7 cellular contexts compared by ENCODE assay signal in the genomic region with DNA sequence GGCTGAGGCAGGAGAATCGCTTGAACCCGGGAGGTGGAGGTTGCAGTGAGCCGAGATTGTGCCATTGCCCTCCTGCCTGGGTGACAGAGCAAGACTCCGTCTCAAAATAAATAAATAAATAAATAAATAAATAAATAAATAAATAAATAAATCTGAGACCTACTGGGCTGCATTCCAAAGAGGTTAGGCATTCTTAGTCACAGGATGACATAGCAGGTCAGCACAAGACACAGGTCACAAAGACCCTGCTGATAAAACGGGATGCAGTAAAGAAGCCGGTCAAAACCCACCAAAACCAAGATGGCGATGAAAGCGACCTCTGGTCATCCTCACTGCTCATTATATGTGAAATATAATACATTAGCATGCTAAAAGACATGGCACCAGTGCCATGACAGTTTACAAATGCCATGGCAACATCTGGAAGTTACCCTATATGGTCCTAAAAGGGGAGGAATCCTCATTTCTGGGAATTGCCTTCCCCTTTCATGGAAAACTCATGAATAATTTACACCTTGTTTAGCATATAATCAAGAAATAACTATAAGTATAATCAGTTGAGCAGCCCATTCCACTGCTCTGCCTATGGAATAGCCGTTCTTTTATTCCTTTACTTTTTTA. TPM values are rescaled to one million over a fixed set of nuclear protein-coding genes. Genes with fewer than 3 reads are reported as not detected.
DNase-seq lines count a peak whose midpoint lies in the region; TF ChIP-seq lines count a peak whose summit lies in the region.
"Not testable (repeated sequence)": the region's sequence is repeated elsewhere in the genome, so short reads cannot be mapped to it uniquely, and the experiment has no call there.

No MANE protein-coding gene starts in this region.

- H3K27ac Mint-ChIP-seq in MCF 10A (ENCODE audit: low read depth, unreplicated experiment): not testable (repeated sequence)

- H2BK5ac ChIP-seq in mesendoderm (ENCODE audit: low read length): not testable (repeated sequence)

- not testable (repeated sequence) for H3K4me2 ChIP-seq in mesendoderm (ENCODE audit: low read length); smooth muscle cell

- H3K79me1 ChIP-seq in mesendoderm (ENCODE audit: low read length): not testable (repeated sequence)

- H3K27me3 ChIP-seq in mesendoderm (ENCODE audit: insufficient read depth, low read length, poor library complexity); smooth muscle cell (ENCODE audit: low read depth): not testable (repeated sequence)

- H3K4me1 Mint-ChIP-seq in MCF 10A (ENCODE audit: insufficient read depth, unreplicated experiment): not testable (repeated sequence)

- not testable (repeated sequence) for H3K27ac ChIP-seq in mesendoderm (ENCODE audit: low read depth, low read length); smooth muscle cell (ENCODE audit: low read depth)

- intact Hi-C loops in MCF 10A (cut with micrococcal nuclease): not testable (repeated sequence)

- H3K18ac ChIP-seq in mesendoderm (ENCODE audit: low read length): not testable (repeated sequence)

- not testable (repeated sequence) for H3K9ac ChIP-seq in mesendoderm (ENCODE audit: low read length)
- H3K9ac ChIP-seq in smooth muscle cell (ENCODE audit: low read depth): peak overlapping the region; percentile 28

- TF ChIP-seq EP300 in Ishikawa (IDR thresholded peaks at IDR 0.05; ENCODE audit: borderline replicate concordance): not testable (repeated sequence)

- H4K20me1 ChIP-seq in smooth muscle cell (ENCODE audit: low read depth): not testable (repeated sequence)

- H3K27me3 Mint-ChIP-seq in MCF 10A (ENCODE audit: insufficient read depth, unreplicated experiment): not testable (repeated sequence)

- H3K4me3 Mint-ChIP-seq in MCF 10A (ENCODE audit: unreplicated experiment): not testable (repeated sequence)

- not testable (repeated sequence) for H3K4me3 ChIP-seq in epithelial cell of esophagus (ENCODE audit: low read length); mesendoderm (ENCODE audit: low read length); smooth muscle cell

- not testable (repeated sequence) for H3K9me3 Mint-ChIP-seq in MCF 10A (ENCODE audit: unreplicated experiment)

- not testable (repeated sequence) for H2AFZ ChIP-seq in smooth muscle cell (ENCODE audit: low read depth)

- not testable (repeated sequence) for H3F3A ChIP-seq in smooth muscle cell (ENCODE audit: low read depth)

- H3K9me3 ChIP-seq in smooth muscle cell (replicated peaks; ENCODE audit: low read depth): not testable (repeated sequence)

- H3K56ac ChIP-seq in mesendoderm (ENCODE audit: low read length): not testable (repeated sequence)

- H2AK5ac ChIP-seq in mesendoderm (ENCODE audit: low read length): not testable (repeated sequence)

- H2BK120ac ChIP-seq in mesendoderm (ENCODE audit: low read depth, low read length): not testable (repeated sequence)

- H2BK15ac ChIP-seq in mesendoderm (replicated peaks; ENCODE audit: low read depth): not testable (repeated sequence)

- not testable (repeated sequence) for H3K23ac ChIP-seq in mesendoderm (ENCODE audit: low read length)

- TF ChIP-seq RAD21 in Ishikawa (IDR thresholded peaks at IDR 0.05; ENCODE audit: low read depth): not testable (repeated sequence)

- POLR2A ChIA-PET in MCF 10A (lab: Yijun Ruan, JAX): not testable (repeated sequence)

- not testable (repeated sequence) for H3K79me2 ChIP-seq in mesendoderm (ENCODE audit: control insufficient read depth, insufficient read depth, low read length); smooth muscle cell (ENCODE audit: low read depth)

- not testable (repeated sequence) for H3K4me1 ChIP-seq in mesendoderm (ENCODE audit: control insufficient read depth, low read depth, low read length); smooth muscle cell (ENCODE audit: low read depth)

- BruUV-seq in MCF 10A (replicated peaks; lab: Mats Ljungman, UMichigan): not testable (repeated sequence)

- CTCF ChIA-PET in MCF 10A (lab: Yijun Ruan, JAX): not testable (repeated sequence)

- not testable (repeated sequence) for H3K4ac ChIP-seq in mesendoderm (ENCODE audit: low read depth, low read length)

- DNase-seq in ELR (ENCODE audit: low read depth) (peak; percentile 31), RKO (ENCODE audit: low spot score) (peak; percentile 11), MCF 10A (ENCODE audit: unreplicated experiment) (peak; percentile 7), epithelial cell of esophagus (ENCODE audit: low read depth) (peak; percentile 75), mesendoderm (peak; percentile 75)
- not testable (repeated sequence) for DNase-seq in smooth muscle cell (lab: John Stamatoyannopoulos, UW; ENCODE audit: unreplicated experiment)

- not testable (repeated sequence) for TF ChIP-seq CTCF in MCF 10A (IDR thresholded peaks at IDR 0.05; ENCODE audit: unreplicated experiment); epithelial cell of esophagus (IDR thresholded peaks at IDR 0.05; ENCODE audit: insufficient read depth, low read depth, low read length, missing control alignments); smooth muscle cell (IDR thresholded peaks at IDR 0.05; ENCODE audit: borderline replicate concordance, insufficient read depth, poor library complexity, severe bottlenecking)

- H3K36me3 ChIP-seq in mesendoderm (ENCODE audit: control insufficient read depth, insufficient read depth, low read length); smooth muscle cell (ENCODE audit: low read depth): not testable (repeated sequence)

- H4K5ac ChIP-seq in mesendoderm (ENCODE audit: low read length): not testable (repeated sequence)

- not testable (repeated sequence) for H4K8ac ChIP-seq in mesendoderm (ENCODE audit: low read depth, low read length)

- no CpG with 5 or more reads among the region's 9 CpGs for WGBS in mesendoderm (ENCODE audit: extremely low coverage, insufficient coverage, low lambda C conversion rate)
- 86% methylated on average over 9 of the region's 9 CpGs for WGBS in smooth muscle cell (ENCODE audit: low lambda C conversion rate)

- H3K36me3 Mint-ChIP-seq in MCF 10A (ENCODE audit: insufficient read depth, unreplicated experiment): not testable (repeated sequence)

TF ChIP-seq in Ishikawa, 13 proteins besides CTCF, POLR2A, EP300 and RAD21:
- TF ChIP-seq YY1 (IDR thresholded peaks at IDR 0.05; ENCODE audit: low read depth): 0 out of 2 replicates have a peak, but pooled peaks have one; percentile 31

RNA-seq across cellular contexts. Expression of a gene that starts 38.1 kb away (rescaled TPM):
- total RNA-seq in MCF 10A (2022) (5.5 and 6.5 TPM in 2 replicates), smooth muscle cell (11.0 and 12.7 TPM in 2 replicates)
- polyA plus RNA-seq in mesendoderm (2013, experiment 1 of 2): 1.3 TPM
- polyA plus RNA-seq in mesendoderm (2013, experiment 2 of 2): 1.5 TPM
- 2.9 and 7.5 TPM in 2 replicates for polyA plus RNA-seq in smooth muscle cell
